Comparison of ENCODE assay signal across 9 cellular contexts in the genomic region with DNA sequence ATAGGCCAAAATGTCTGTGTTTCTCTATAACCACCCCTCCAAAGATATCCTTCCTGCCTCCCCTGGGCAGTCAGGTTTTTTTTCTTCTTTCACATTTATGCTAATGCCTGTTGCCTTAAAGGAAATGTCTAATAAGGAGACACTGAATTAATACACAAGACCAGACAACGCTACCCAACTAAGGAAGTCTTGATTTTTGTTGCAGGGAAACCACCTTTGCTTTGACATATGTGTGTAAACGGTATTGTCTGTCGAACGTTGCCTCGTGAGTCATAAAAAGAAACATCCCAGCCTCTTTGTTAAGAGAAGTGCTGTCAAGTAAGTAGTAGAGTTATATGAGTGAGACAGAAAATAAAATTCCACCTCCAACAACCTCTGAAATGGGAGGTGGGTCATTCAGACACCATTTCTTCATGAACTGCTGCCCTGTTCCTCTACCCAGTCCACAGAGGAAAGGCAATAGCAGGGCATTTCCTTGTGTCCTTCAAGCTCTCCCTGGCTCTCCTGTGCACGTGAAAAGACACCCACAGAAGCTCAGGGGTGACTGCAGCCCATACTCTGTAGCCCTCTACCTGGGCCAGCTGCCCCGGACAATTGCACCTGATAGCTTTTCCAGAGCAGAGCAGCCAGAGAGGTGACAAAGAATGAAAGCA. TPM values are rescaled to one million over a fixed set of nuclear protein-coding genes. Genes with fewer than 3 reads are reported as not detected.
DNase-seq lines count a peak whose midpoint lies in the region; ATAC-seq and TF ChIP-seq lines count a peak whose summit lies in the region.
"Had no signal": no experiment of that assay in that cellular context is flagged by ENCODE, and none has a peak within 500 bp of the region (broad histone marks: within the 10 kb centered on the region; RNA-seq: fewer than 3 reads in every experiment).

No MANE protein-coding gene starts in this region.

- no peaks in the 10 kb centered on the region for H3K27me3 ChIP-seq in CD8-positive, alpha-beta T cell (ENCODE audit: insufficient read depth, low read length)
- H3K27me3 ChIP-seq in H7 (ENCODE audit: control insufficient read depth, insufficient read depth, low read length), result no peaks in the 10 kb centered on the region

- H3K9me3 Mint-ChIP-seq in CD8-positive, alpha-beta T cell, result peaks cover 7% of the 10 kb centered on the region
- H3K9me3 Mint-ChIP-seq in activated naive CD8-positive, alpha-beta T cell (ENCODE audit: low read depth), result peaks cover 4% of the 10 kb centered on the region

- H3K4me3 ChIP-seq in CD8-positive, alpha-beta T cell (ENCODE audit: low read depth, low read length), result no peak overlapping the region
- H3K4me3 ChIP-seq in coronary artery, result no peak overlapping the region
- H3K4me3 ChIP-seq in H7 (ENCODE audit: insufficient read depth, low read depth, low read length), result no peak overlapping the region

- POLR2A ChIA-PET in CD8-positive, alpha-beta T cell (lab: Charles Lee), result no interaction called here

- peaks cover under 1% of the 10 kb centered on the region for H3K9me3 ChIP-seq in CD8-positive, alpha-beta T cell (ENCODE audit: low read length)

- peaks cover 30% of the 10 kb centered on the region for H3K27me3 Mint-ChIP-seq in CD8-positive, alpha-beta T cell (ENCODE audit: low read depth)
- peaks cover 14% of the 10 kb centered on the region for H3K27me3 Mint-ChIP-seq in activated naive CD8-positive, alpha-beta T cell

- no peak overlapping the region for H3K27ac Mint-ChIP-seq in CD8-positive, alpha-beta T cell
- H3K27ac Mint-ChIP-seq in activated naive CD8-positive, alpha-beta T cell, result no peak overlapping the region

- no peak overlapping the region for H3K27ac ChIP-seq in CD8-positive, alpha-beta T cell (ENCODE audit: low read depth, low read length)
- H3K27ac ChIP-seq in coronary artery, result no peak overlapping the region

- H3K36me3 Mint-ChIP-seq in CD8-positive, alpha-beta T cell, result peaks cover 6% of the 10 kb centered on the region
- H3K36me3 Mint-ChIP-seq in activated naive CD8-positive, alpha-beta T cell, result peaks cover 8% of the 10 kb centered on the region

- intact Hi-C loops in CD8-positive, alpha-beta T cell (cut with DNase I, micrococcal nuclease), result no loop called here

- DNase-seq in CD8-positive, alpha-beta T cell, result no peak
- no peak for DNase-seq in coronary artery (ENCODE audit: low spot score)
- no peak for DNase-seq in 8988T
- no peak for DNase-seq in stimulated activated CD8-positive, alpha-beta memory T cell treated with anti-CD3 and anti-CD28 coated beads, Interleukin-4, amount 100 ng/mL, for 48 hours
- DNase-seq in H7, result no peak
- DNase-seq: DMS 273 treated with DMSO at 0.1 percent for 48 hours had no signal

- no peak overlapping the region for H3K4me3 Mint-ChIP-seq in CD8-positive, alpha-beta T cell
- peak overlapping the region; percentile 14 for H3K4me3 Mint-ChIP-seq in activated naive CD8-positive, alpha-beta T cell

- CTCF ChIA-PET in CD8-positive, alpha-beta T cell (lab: Charles Lee), result interaction anchor here (0.6 kb wide), 1 partner anchor 600 kb away, joined by 4 read pairs; no protein-coding TSS in a partner anchor

- H3K36me3 ChIP-seq in CD8-positive, alpha-beta T cell (ENCODE audit: insufficient read depth, low read length), result no peaks in the 10 kb centered on the region
- no peaks in the 10 kb centered on the region for H3K36me3 ChIP-seq in H7 (replicated peaks; ENCODE audit: control insufficient read depth, insufficient read depth, low read length)

- peaks cover 8% of the 10 kb centered on the region for H3K4me1 Mint-ChIP-seq in CD8-positive, alpha-beta T cell (ENCODE audit: low read depth)
- peaks cover 12% of the 10 kb centered on the region for H3K4me1 Mint-ChIP-seq in activated naive CD8-positive, alpha-beta T cell (ENCODE audit: low read depth)

- ATAC-seq in CD8-positive, alpha-beta T cell, result peak; percentile 79
- ATAC-seq in GM19025 (IDR thresholded peaks at IDR 0.05; ENCODE audit: low read depth, unreplicated experiment), result peak; percentile 80
- peak; percentile 87 for ATAC-seq in HG03045 (IDR thresholded peaks at IDR 0.05; ENCODE audit: unreplicated experiment)

- H3K4me1 ChIP-seq in CD8-positive, alpha-beta T cell (ENCODE audit: insufficient read depth, low read length), result peaks cover 3% of the 10 kb centered on the region

- no peak for TF ChIP-seq CTCF in CD8-positive, alpha-beta T cell (IDR thresholded peaks at IDR 0.05)
- no peak for TF ChIP-seq CTCF in coronary artery (IDR thresholded peaks at IDR 0.05)

RNA-seq across cellular contexts. Expression of gene ST8SIA6, which starts 10.2 kb away (rescaled TPM):
- under 1 TPM in 1 of 2 experiments, not detected in 1; 0.14 TPM for total RNA-seq in CD8-positive, alpha-beta T cell
- 1.8 and 2.9 TPM in 2 replicates for total RNA-seq in H7 (2014; rRNA removed; shearing (Covaris generic))
